Comparison of ENCODE assay signal across 19 cellular contexts in genomic region chr12:103348935-103349334, GRCh38.
DNase-seq lines count a peak whose midpoint lies in the region; ATAC-seq, FAIRE-seq and TF ChIP-seq lines count a peak whose summit lies in the region.
"Had no signal": no experiment of that assay in that cellular context is flagged by ENCODE, and none has a peak within 500 bp of the region (broad histone marks: within the 10 kb centered on the region; RNA-seq: fewer than 3 reads in every experiment).

No MANE protein-coding gene starts in this region.

- no peaks in the 10 kb centered on the region for H3K4me1 ChIP-seq in K562 (replicated peaks in 1 of 2; ENCODE audit: control insufficient read depth in 2 of 2, insufficient read depth in 2 of 2, low read length in 2 of 2)
- no peaks in the 10 kb centered on the region for H3K4me1 ChIP-seq in endodermal cell (ENCODE audit: control insufficient read depth, insufficient read depth, low read length)
- H3K4me1 ChIP-seq: Peyer's patch had no signal

- H3K27ac Mint-ChIP-seq in stimulated activated naive CD8-positive, alpha-beta T cell treated with anti-CD3 and anti-CD28 coated beads, Interleukin-15, amount 100 ng/mL, for 72 hours: no peak overlapping the region
- H3K27ac Mint-ChIP-seq in immature natural killer cell (no peak overlapping the region), endodermal cell (no peak overlapping the region)
- H3K27ac Mint-ChIP-seq: CD4-positive, alpha-beta T cell had no signal

- in situ Hi-C loops in K562 (cut with MboI): no loop called here

- no peak overlapping the region for H3K9ac ChIP-seq in K562 (ENCODE audit: insufficient read depth in 1 of 2, low read depth in 2 of 2, low read length in 2 of 2)
- H3K9ac ChIP-seq in endodermal cell (ENCODE audit: extremely low read depth, low read length, poor library complexity, severe bottlenecking): no peak overlapping the region

- no peaks in the 10 kb centered on the region for H3K79me2 ChIP-seq in K562 (ENCODE audit: control insufficient read depth, insufficient read depth, low read length)

- H4K20me1 ChIP-seq in K562 (replicated peaks; ENCODE audit: control insufficient read depth, insufficient read depth, low read length): no peaks in the 10 kb centered on the region

- intact Hi-C loops in K562 (cut with micrococcal nuclease): no loop called here

- peaks cover 0 to 12% of the 10 kb centered on the region in 2 donors for H3K9me3 Mint-ChIP-seq in stimulated activated naive CD8-positive, alpha-beta T cell treated with anti-CD3 and anti-CD28 coated beads, Interleukin-15, amount 100 ng/mL, for 72 hours
- H3K9me3 Mint-ChIP-seq in immature natural killer cell (peaks cover 0 to 6% (median 2%) of the 10 kb centered on the region in 6 donors), endodermal cell (no peaks in the 10 kb centered on the region)

- no peak overlapping the region for H3K4me2 ChIP-seq in K562 (ENCODE audit: insufficient read depth, low read length)

- TF ChIP-seq RAD21 in K562 (CRISPR knock-in tag; conservative IDR thresholded peaks at IDR 0.05 in 1 of 2, IDR thresholded peaks at IDR 0.05 in 1 of 2): no peak

- H3K9me1 ChIP-seq in K562 (ENCODE audit: control insufficient read depth, insufficient read depth, low read length): no peaks in the 10 kb centered on the region

- H3K9me3 ChIP-seq in K562 (replicated peaks; ENCODE audit: control insufficient read depth, insufficient read depth, low read depth, low read length) (no peaks in the 10 kb centered on the region), endodermal cell (ENCODE audit: control insufficient read depth, low read length) (no peaks in the 10 kb centered on the region)
- H3K9me3 ChIP-seq: Peyer's patch had no signal

- H3K36me3 Mint-ChIP-seq in immature natural killer cell: no peaks in the 10 kb centered on the region
- no peaks in the 10 kb centered on the region for H3K36me3 Mint-ChIP-seq in endodermal cell (ENCODE audit: low read depth)

- TF ChIP-seq CTCF in K562 (IDR thresholded peaks at IDR 0.05 in 2 of 3, conservative IDR thresholded peaks at IDR 0.05 in 1 of 3; ENCODE audit: insufficient read depth in 2 of 3, low read depth in 1 of 3, low read length in 3 of 3) (no peak), endodermal cell (conservative IDR thresholded peaks at IDR 0.05) (no peak)

- no peaks in the 10 kb centered on the region for H3K27me3 ChIP-seq in K562 (ENCODE audit: control insufficient read depth in 2 of 2, insufficient read depth in 2 of 2, low read length in 2 of 2)
- H3K27me3 ChIP-seq in endodermal cell (ENCODE audit: control insufficient read depth, insufficient read depth, low read length, poor library complexity, severe bottlenecking): no peaks in the 10 kb centered on the region
- H3K27me3 ChIP-seq: Peyer's patch had no signal

- no peak overlapping the region for H3K4me3 Mint-ChIP-seq in stimulated activated naive CD8-positive, alpha-beta T cell treated with anti-CD3 and anti-CD28 coated beads, Interleukin-15, amount 100 ng/mL, for 72 hours
- H3K4me3 Mint-ChIP-seq in immature natural killer cell: no peak overlapping the region
- no peak overlapping the region for H3K4me3 Mint-ChIP-seq in endodermal cell
- H3K4me3 Mint-ChIP-seq: CD4-positive, alpha-beta T cell had no signal

- no peak for FAIRE-seq in K562 (lab: Jason Lieb, UNC)
- FAIRE-seq: HTR-8/SVneo had no signal

- H2AFZ ChIP-seq in K562 (ENCODE audit: low read depth, low read length): no peak overlapping the region

- TF ChIP-seq POLR2A in K562 (conservative IDR thresholded peaks at IDR 0.05): no peak

- peak; percentile 73 for ATAC-seq in stimulated activated naive CD8-positive, alpha-beta T cell treated with anti-CD3 and anti-CD28 coated beads, Interleukin-15, amount 100 ng/mL, for 72 hours
- ATAC-seq in stimulated activated naive CD8-positive, alpha-beta T cell treated with anti-CD3 and anti-CD28 coated beads, Interleukin-15, Interleukin-2, amounts not matched to agents 100 U/mL and 50 U/mL, for 24 hours: no peak
- ATAC-seq in K562: no peak
- no peak for ATAC-seq in GM18502 (IDR thresholded peaks at IDR 0.05; ENCODE audit: poor library complexity, unreplicated experiment)
- ATAC-seq: Right ventricle myocardium inferior had no signal

- TF ChIP-seq EP300 in K562 (IDR thresholded peaks at IDR 0.05; ENCODE audit: low read length): no peak

- no TSS peak for BruUV-seq in K562 (replicated peaks; lab: Mats Ljungman, UMichigan)

- H3K4me3 ChIP-seq in K562: no peak overlapping the region
- H3K4me3 ChIP-seq in endodermal cell (ENCODE audit: low read length): no peak overlapping the region
- H3K4me3 ChIP-seq: Peyer's patch had no signal

- H3K27ac ChIP-seq in K562 (ENCODE audit: extremely low read depth, low read depth, low read length) (no peak overlapping the region), endodermal cell (ENCODE audit: low read depth, low read length) (no peak overlapping the region)
- H3K27ac ChIP-seq: HL-60, Peyer's patch had no signal

- no peak for DNase-seq in stimulated activated naive CD8-positive, alpha-beta T cell treated with anti-CD3 and anti-CD28 coated beads, Interleukin-15, amount 100 ng/mL, for 72 hours
- no peak for DNase-seq in stimulated activated naive CD8-positive, alpha-beta T cell treated with anti-CD3 and anti-CD28 coated beads, Interleukin-15, Interleukin-2, amounts not matched to agents 100 U/mL and 50 U/mL, for 24 hours
- DNase-seq in NAMALWA (ENCODE audit: low spot score): peak; percentile 8
- DNase-seq in K562 (ENCODE audit: extremely low read depth in 1 of 4, low spot score in 3 of 4): no peak
- DNase-seq in immature natural killer cell: no peak
- no peak for DNase-seq in endodermal cell
- DNase-seq: Calu3; CD4-positive, alpha-beta T cell; DMS53; GOT3; MV-4-11; NCI-H1436; NCI-H2029; NCI-H510A; Peyer's patch had no signal

- H3K4me1 Mint-ChIP-seq in stimulated activated naive CD8-positive, alpha-beta T cell treated with anti-CD3 and anti-CD28 coated beads, Interleukin-15, amount 100 ng/mL, for 72 hours: peaks cover 11% of the 10 kb centered on the region
- H3K4me1 Mint-ChIP-seq in immature natural killer cell: peaks cover 0 to 3% of the 10 kb centered on the region in 2 donors
- no peaks in the 10 kb centered on the region for H3K4me1 Mint-ChIP-seq in endodermal cell

- no peaks in the 10 kb centered on the region for H3K27me3 Mint-ChIP-seq in stimulated activated naive CD8-positive, alpha-beta T cell treated with anti-CD3 and anti-CD28 coated beads, Interleukin-15, amount 100 ng/mL, for 72 hours
- H3K27me3 Mint-ChIP-seq in immature natural killer cell (ENCODE audit: low read depth in 3 of 3) (peaks cover 2 to 3% (median 2%) of the 10 kb centered on the region in 3 donors), endodermal cell (ENCODE audit: insufficient read depth) (peaks cover 1% of the 10 kb centered on the region)
- H3K27me3 Mint-ChIP-seq: CD4-positive, alpha-beta T cell had no signal

- H3K36me3 ChIP-seq in K562 (ENCODE audit: control insufficient read depth, insufficient read depth, low read length) (no peaks in the 10 kb centered on the region), endodermal cell (ENCODE audit: control insufficient read depth, insufficient read depth, low read length) (no peaks in the 10 kb centered on the region)
- H3K36me3 ChIP-seq: Peyer's patch had no signal

- WGBS in K562 (ENCODE audit: insufficient coverage, low coverage, missing lambda C conversion rate): 0% methylated on average over 1 of the region's 1 CpG
- WGBS in endodermal cell (ENCODE audit: insufficient coverage in 1 of 2, insufficient read length in 1 of 2), 2 experiments: 91 to 100% methylated on average over 1 of the region's 1 CpG

- CTCF ChIA-PET in K562 (lab: Yijun Ruan, JAX; ENCODE audit: low intra/inter-chr PET ratio): no interaction called here

- POLR2A ChIA-PET in K562 (lab: Yijun Ruan, JAX): no interaction called here

TF ChIP-seq in K562, 482 proteins besides CTCF, POLR2A, EP300 and RAD21:
- no peak for TF ChIP-seq ZSCAN29 (IDR thresholded peaks at IDR 0.05)
- peak; percentile 72 for TF ChIP-seq TFE3 (CRISPR knock-in tag; IDR thresholded peaks at IDR 0.05)
